ENCODE assay signal across 8 cellular contexts in genomic region chr4:102344955-102345794, GRCh38. TPM values are rescaled to one million over a fixed set of nuclear protein-coding genes. Genes with fewer than 3 reads are reported as not detected.
A peak's percentile ranks its signal among the peaks of the same experiment; 100 is the strongest.
DNase-seq lines count a peak whose midpoint lies in the region; ATAC-seq, FAIRE-seq and TF ChIP-seq lines count a peak whose summit lies in the region.

TSS of gene SLC39A8 (minus strand) at chr4:102345482. CDS start at chr4:102344662, 820 bp downstream.

- FAIRE-seq in GM19239 (lab: Jason Lieb, UNC) (peak; percentile 95), HepG2 (lab: Jason Lieb, UNC) (no peak)

- H3K9me3 ChIP-seq in BLaER1 treated with 17β-estradiol and CSF1 and Interleukin-3, amounts not matched to agents 10 nM and 100 nM (replicated peaks in 1 of 11): no peaks in the 10 kb centered on the region
- H3K9me3 ChIP-seq in HepG2 (ENCODE audit: low read length): no peaks in the 10 kb centered on the region

- peak; percentile 67 for TF ChIP-seq CTCF in coronary artery (IDR thresholded peaks at IDR 0.05)
- peak; percentile 82 for TF ChIP-seq CTCF in HepG2 (CRISPR knock-in tag; IDR thresholded peaks at IDR 0.05)

- H4K20me1 ChIP-seq in BLaER1 treated with 17β-estradiol and CSF1 and Interleukin-3, amounts not matched to agents 10 nM and 100 nM: peaks cover 0 to 8% (median 0%) of the 10 kb centered on the region in 11 experiments; a peak in 1 of 22 replicates
- H4K20me1 ChIP-seq in HepG2 (ENCODE audit: insufficient read depth, low read length): no peaks in the 10 kb centered on the region

- no peak for TF ChIP-seq POLR2A in HepG2 (IDR thresholded peaks at IDR 0.05; ENCODE audit: insufficient read depth in 1 of 2, low read depth in 2 of 2, low read length in 2 of 2)

- WGBS in HepG2 (ENCODE audit: low lambda C conversion rate): 1% methylated on average over 37 of the region's 54 CpGs

- H3K36me3 ChIP-seq in BLaER1 treated with 17β-estradiol and CSF1 and Interleukin-3, amounts not matched to agents 10 nM and 100 nM: no peaks in the 10 kb centered on the region
- H3K36me3 ChIP-seq in HepG2 (replicated peaks in 1 of 2; ENCODE audit: control insufficient read depth in 1 of 2, insufficient read depth in 2 of 2, low read length in 2 of 2): no peaks in the 10 kb centered on the region

- H3K9ac ChIP-seq in BLaER1 treated with 17β-estradiol and CSF1 and Interleukin-3, amounts not matched to agents 10 nM and 100 nM: peak within 1 kb of the TSS; percentile 83 to 94 (median 89)
- H3K9ac ChIP-seq in HepG2 (ENCODE audit: insufficient read depth, low read depth, low read length): no peak within 1 kb of the TSS

- H3K27me3 Mint-ChIP-seq in activated CD4-positive, alpha-beta T cell treated with anti-CD3 and anti-CD28 coated beads, Interleukin-2, amount 10 ng/mL, durations not matched to agents 7 days and 5 days: peaks cover 9% of the 10 kb centered on the region

- peak within 1 kb of the TSS; percentile 68 for H2AFZ ChIP-seq in HepG2 (ENCODE audit: low read length)

- BruUV-seq in HepG2 (replicated peaks; lab: Mats Ljungman, UMichigan): no TSS peak

- peak within 1 kb of the TSS; percentile 66 to 96 (median 93) for H3K27ac ChIP-seq in BLaER1 treated with 17β-estradiol and CSF1 and Interleukin-3, amounts not matched to agents 10 nM and 100 nM
- H3K27ac ChIP-seq in coronary artery (peak within 1 kb of the TSS; percentile 47 to 59), HepG2 (ENCODE audit: extremely low read length, insufficient read depth, low read length) (no peak within 1 kb of the TSS)

- H3K79me2 ChIP-seq in HepG2 (ENCODE audit: insufficient read depth, low read length): no peaks in the 10 kb centered on the region

- H3K9me3 Mint-ChIP-seq in activated CD4-positive, alpha-beta T cell treated with anti-CD3 and anti-CD28 coated beads, Interleukin-2, amount 10 ng/mL, durations not matched to agents 7 days and 5 days: no peaks in the 10 kb centered on the region

- peak within 1 kb of the TSS; percentile 78 for H3K4me3 Mint-ChIP-seq in activated CD4-positive, alpha-beta T cell treated with anti-CD3 and anti-CD28 coated beads, Interleukin-2, amount 10 ng/mL, durations not matched to agents 7 days and 5 days

- CTCF ChIA-PET in activated CD4-positive, alpha-beta T cell treated with anti-CD3 and anti-CD28 coated beads, Interleukin-2, amount 10 ng/mL, durations not matched to agents 7 days and 5 days (lab: Charles Lee): interaction anchor here (0.7 to 2.0 kb wide), 11 partner anchors 9 to 85 kb away, joined by 3 to 5 read pairs (median 3); no protein-coding TSS in a partner anchor
- CTCF ChIA-PET in HepG2 (lab: Yijun Ruan, JAX; ENCODE audit: low intra/inter-chr PET ratio, low total read pairs): interaction anchor here (2.1 kb wide), 1 partner anchor 86 kb away, joined by 10 read pairs; no protein-coding TSS in a partner anchor

- ATAC-seq in HG03439 (IDR thresholded peaks at IDR 0.05; ENCODE audit: unreplicated experiment) (peak; percentile 86), HepG2 (peak; percentile 94)

- H3K4me3 ChIP-seq in BLaER1 treated with 17β-estradiol and CSF1 and Interleukin-3, amounts not matched to agents 10 nM and 100 nM: peak within 1 kb of the TSS; percentile 73 to 83 (median 79)
- H3K4me3 ChIP-seq in coronary artery (peak within 1 kb of the TSS; percentile 81), HepG2 (replicated peaks in 1 of 3; ENCODE audit: insufficient read depth in 1 of 3, low read depth in 2 of 3, low read length in 3 of 3) (peak within 1 kb of the TSS; percentile 48 to 72 (median 55))

- intact Hi-C loops in HepG2 (cut with micrococcal nuclease; ENCODE audit: unreplicated experiment): loop anchor here (1.0 to 10.0 kb wide), 2 partner anchors 86 to 660 kb away; no protein-coding TSS in a partner anchor

- in situ Hi-C loops in HepG2 (cut with HindIII; ENCODE audit: extremely low pct_ligation_motif_present, low pct_unique_long_range_greater_than_20kb): no loop called here

- peaks cover 34 to 48% (median 43%) of the 10 kb centered on the region in 10 experiments for H3K4me1 ChIP-seq in BLaER1 treated with 17β-estradiol and CSF1 and Interleukin-3, amounts not matched to agents 10 nM and 100 nM
- peaks cover 23% of the 10 kb centered on the region for H3K4me1 ChIP-seq in HepG2 (ENCODE audit: insufficient read depth, low read length)

- TF ChIP-seq EP300 in HepG2 (IDR thresholded peaks at IDR 0.05; ENCODE audit: low read depth in 2 of 2, low read length in 2 of 2): no peak
- no peak for TF ChIP-seq EP300 in HepG2 (CRISPR knock-in tag; IDR thresholded peaks at IDR 0.05; ENCODE audit: borderline replicate concordance)

- TF ChIP-seq RAD21 in HepG2 (CRISPR knock-in tag; IDR thresholded peaks at IDR 0.05): peak; percentile 62

- no peaks in the 10 kb centered on the region for H3K27me3 ChIP-seq in BLaER1 treated with 17β-estradiol and CSF1 and Interleukin-3, amounts not matched to agents 10 nM and 100 nM
- H3K27me3 ChIP-seq in HepG2 (ENCODE audit: control insufficient read depth in 1 of 2, insufficient read depth in 2 of 2, low read length in 2 of 2): peaks cover 2 to 35% of the 10 kb centered on the region in 2 experiments; a peak in 4 of 5 replicates

- H3K4me2 ChIP-seq in BLaER1 treated with 17β-estradiol and CSF1 and Interleukin-3, amounts not matched to agents 10 nM and 100 nM: peak within 1 kb of the TSS; percentile 81 to 94 (median 89)
- peak within 1 kb of the TSS; percentile 98 for H3K4me2 ChIP-seq in HepG2 (ENCODE audit: low read depth, low read length)

- peaks cover 41% of the 10 kb centered on the region for H3K4me1 Mint-ChIP-seq in activated CD4-positive, alpha-beta T cell treated with anti-CD3 and anti-CD28 coated beads, Interleukin-2, amount 10 ng/mL, durations not matched to agents 7 days and 5 days

- peak; percentile 68 for DNase-seq in GM19239 (ENCODE audit: insufficient read length, low spot score)
- DNase-seq in NCI-H69 (lab: John Stamatoyannopoulos, UW): peak; percentile 83
- DNase-seq in activated CD4-positive, alpha-beta T cell treated with anti-CD3 and anti-CD28 coated beads, Interleukin-2, amount 10 ng/mL, durations not matched to agents 7 days and 5 days: peak; percentile 92
- DNase-seq in coronary artery (ENCODE audit: low spot score): peak; percentile 89
- DNase-seq in HepG2 (ENCODE audit: low spot score): peak; percentile 41
- peak; percentile 83 to 85 for DNase-seq in stimulated activated CD4-positive, alpha-beta T cell treated with anti-CD3 and anti-CD28 coated beads, Interleukin-2, amount 100 ng/mL, for 48 hours

- POLR2A ChIA-PET in activated CD4-positive, alpha-beta T cell treated with anti-CD3 and anti-CD28 coated beads, Interleukin-2, amount 10 ng/mL, durations not matched to agents 7 days and 5 days (lab: Charles Lee): no interaction called here
- POLR2A ChIA-PET in HepG2 (lab: Yijun Ruan, JAX): no interaction called here

- peaks cover 21% of the 10 kb centered on the region for H3K36me3 Mint-ChIP-seq in activated CD4-positive, alpha-beta T cell treated with anti-CD3 and anti-CD28 coated beads, Interleukin-2, amount 10 ng/mL, durations not matched to agents 7 days and 5 days (ENCODE audit: low read depth)

- H3K27ac Mint-ChIP-seq in activated CD4-positive, alpha-beta T cell treated with anti-CD3 and anti-CD28 coated beads, Interleukin-2, amount 10 ng/mL, durations not matched to agents 7 days and 5 days: peak within 1 kb of the TSS; percentile 95

TF ChIP-seq in HepG2, 621 proteins besides CTCF, POLR2A, EP300 and RAD21 (continues in another document):
- no peak for TF ChIP-seq SRF (IDR thresholded peaks at IDR 0.05; ENCODE audit: low read depth, low read length)
- no peak for TF ChIP-seq KDM5A (IDR thresholded peaks at IDR 0.05; ENCODE audit: borderline replicate concordance, low read length)
- TF ChIP-seq PPARG (CRISPR knock-in tag; conservative IDR thresholded peaks at IDR 0.05): 0 out of 2 replicates have a peak, but pooled peaks have one; percentile 15
- no peak for TF ChIP-seq NCOR1 (IDR thresholded peaks at IDR 0.05; ENCODE audit: borderline replicate concordance, low read length)
- TF ChIP-seq ZNF556 (CRISPR knock-in tag; IDR thresholded peaks at IDR 0.05; ENCODE audit: borderline replicate concordance): no peak
- TF ChIP-seq KLF11 (CRISPR knock-in tag; IDR thresholded peaks at IDR 0.05): peak; percentile 56; the same call in 1 of the 2 replicates

RNA-seq across cellular contexts. Expression of gene SLC39A8, which starts in this region (rescaled TPM):
- 10 to 100 TPM; 58.7 to 62.3 TPM for total RNA-seq in activated CD4-positive, alpha-beta T cell treated with anti-CD3 and anti-CD28 coated beads, Interleukin-2, amount 10 ng/mL, durations not matched to agents 7 days and 5 days
- total RNA-seq in HepG2 (2016; rRNA removed; fragmentation: Illumina TruSeq; extraction: Trizol): 0.38 and 0.41 TPM in 2 replicates
- 0.18 and 0.81 TPM in 2 replicates for total RNA-seq in HepG2 (2016; cell fraction: cytosol; rRNA removed; fragmentation: Illumina TruSeq; extraction: Trizol; ENCODE audit: low read depth)
- 0.48 and 1.2 TPM in 2 replicates for total RNA-seq in HepG2 (2016; cell fraction: insoluble cytoplasmic fraction; rRNA removed; fragmentation: Illumina TruSeq; extraction: Trizol)
- total RNA-seq in HepG2 (2016; cell fraction: membrane; rRNA removed; fragmentation: Illumina TruSeq; extraction: Trizol): 0.31 and 0.40 TPM in 2 replicates
- 0.44 and 0.50 TPM in 2 replicates for total RNA-seq in HepG2 (2016; cell fraction: nucleus; rRNA removed; fragmentation: Illumina TruSeq; extraction: Trizol)
- polyA plus RNA-seq in HepG2 (2011; rRNA removed): 0.13 and 0.22 TPM in 2 replicates
- polyA plus RNA-seq in HepG2 (2011; cell fraction: cytosol; rRNA removed): 0.13 and 0.22 TPM in 2 replicates
- 0.03 and 0.05 TPM in 2 replicates for polyA plus RNA-seq in HepG2 (2011; cell fraction: nucleus; rRNA removed)
- 0.19 and 0.30 TPM in 2 replicates for polyA plus RNA-seq in HepG2 (2012)
- 0.03 and 0.06 TPM in 2 replicates for polyA plus RNA-seq in HepG2 (2016; cell fraction: cytosol; fragmentation: Illumina TruSeq; extraction: Trizol; ENCODE audit: low read depth)
- polyA plus RNA-seq in HepG2 (2016; cell fraction: insoluble cytoplasmic fraction; fragmentation: Illumina TruSeq; extraction: Trizol; ENCODE audit: low read depth): 0.26 and 0.64 TPM in 2 replicates
- 0.09 TPM in 2 replicates for polyA plus RNA-seq in HepG2 (2016; cell fraction: membrane; fragmentation: Illumina TruSeq; extraction: Trizol; ENCODE audit: low read depth)
- 0.37 and 0.75 TPM in 2 replicates for polyA plus RNA-seq in HepG2 (2016; cell fraction: nucleus; fragmentation: Illumina TruSeq; extraction: Trizol; ENCODE audit: insufficient read depth, low read depth)
- 0.40 and 220 TPM in 2 replicates for polyA minus RNA-seq in HepG2 (2011; rRNA and poly(A)+ RNA removed; ENCODE audit: low replicate concordance)
- 0.35 and 1.1 TPM in 2 replicates for polyA minus RNA-seq in HepG2 (2011; cell fraction: cytosol; rRNA and poly(A)+ RNA removed)
- 0.25 and 0.39 TPM in 2 replicates for polyA minus RNA-seq in HepG2 (2011; cell fraction: nucleus; rRNA and poly(A)+ RNA removed)

Comparison
In these comparisons a context has a peak if more than half of its experiments do, and no peak if none do; other contexts are left out.
1. RNA of gene SLC39A8 (total RNA-seq): 58.7 to 62.3 TPM in activated CD4-positive, alpha-beta T cell treated with anti-CD3 and anti-CD28 coated beads, Interleukin-2, amount 10 ng/mL, durations not matched to agents 7 days and 5 days; 0.18 to 1.2 TPM in HepG2; every median in the first group is over 10 times any median in the second.
2. DNase-seq: peak in every context shown above with its lines; median percentile 92 in activated CD4-positive, alpha-beta T cell treated with anti-CD3 and anti-CD28 coated beads, Interleukin-2, amount 10 ng/mL, durations not matched to agents 7 days and 5 days; 89 in coronary artery; 84 in stimulated activated CD4-positive, alpha-beta T cell treated with anti-CD3 and anti-CD28 coated beads, Interleukin-2, amount 100 ng/mL, for 48 hours; 83 in NCI-H69; 68 in GM19239; 41 in HepG2.
3. Peak in every context shown above with its lines, with median percentiles within 50 percentile points of each other: H3K4me3 ChIP-seq.